Comparison of ENCODE assay signal across 1 cellular context in the genomic region with DNA sequence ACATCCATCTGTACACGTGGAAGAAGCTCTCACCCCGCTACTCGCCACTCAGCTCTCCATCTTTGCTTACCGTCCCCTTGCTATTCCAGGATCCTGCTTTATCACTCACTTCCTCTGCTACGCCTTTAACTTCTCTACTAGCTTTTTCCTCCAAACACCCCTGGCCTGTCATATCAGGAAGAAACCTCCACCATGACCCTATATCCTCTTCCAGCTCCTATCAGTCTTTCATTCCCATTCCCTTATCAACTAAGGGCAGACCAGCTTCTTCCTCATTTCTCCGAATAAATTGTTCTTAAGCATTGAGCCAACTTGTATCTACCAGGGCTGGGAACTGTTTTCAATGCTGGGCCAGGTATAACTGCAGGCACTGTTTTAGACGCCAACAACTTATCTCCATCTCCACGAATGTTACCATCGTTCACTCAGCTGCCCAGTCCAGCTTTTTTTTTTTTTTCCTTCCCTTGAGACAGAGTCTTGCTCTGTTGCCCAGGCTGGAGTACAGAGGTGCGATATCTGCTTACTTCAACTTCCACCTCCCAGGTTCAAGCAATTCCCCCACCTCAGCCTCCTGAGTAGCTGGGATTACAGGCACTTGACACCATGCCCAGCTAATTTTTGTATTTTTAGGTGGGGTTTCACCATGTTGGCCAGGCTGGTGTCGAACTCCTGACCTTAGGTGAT.
TF ChIP-seq lines count a peak whose summit lies in the region.

No MANE protein-coding gene starts in this region.

TF ChIP-seq in K562, 482 proteins besides CTCF, POLR2A, EP300 and RAD21 (continued from another document and continues in another):
- TF ChIP-seq ZNF507 (tag; conservative IDR thresholded peaks at IDR 0.05) (no peak), SMARCA4 (IDR thresholded peaks at IDR 0.05) (peak; percentile 86), RBBP5 (IDR thresholded peaks at IDR 0.05; ENCODE audit: borderline replicate concordance, insufficient read depth, low read length, poor library complexity, severe bottlenecking) (no peak), EP400 (IDR thresholded peaks at IDR 0.05) (0 out of 2 replicates have a peak, but pooled peaks have one; percentile 38), BRD9 (IDR thresholded peaks at IDR 0.05; ENCODE audit: low read depth, partially characterized antibody) (no peak), SAFB2 (IDR thresholded peaks at IDR 0.05; ENCODE audit: borderline replicate concordance, low read depth, low read length, severe bottlenecking) (no peak), DACH1 (IDR thresholded peaks at IDR 0.05; ENCODE audit: partially characterized antibody) (no peak), MBD2 (IDR thresholded peaks at IDR 0.05; ENCODE audit: borderline replicate concordance, low read depth) (peak; percentile 46; the same call in 1 of the 2 replicates), FOXK2 (conservative IDR thresholded peaks at IDR 0.05 in 1 of 2, IDR thresholded peaks at IDR 0.05 in 1 of 2; ENCODE audit: low read depth in 2 of 2) (peak in 1 of 2 experiments; percentile 24; a peak in 1 of 4 replicates), HOXB6 (CRISPR knock-in tag; IDR thresholded peaks at IDR 0.05; ENCODE audit: borderline replicate concordance) (no peak), IRF2 (CRISPR knock-in tag; IDR thresholded peaks at IDR 0.05) (no peak), GTF2E2 (tag; IDR thresholded peaks at IDR 0.05) (no peak), FOXA1 (IDR thresholded peaks at IDR 0.05; ENCODE audit: borderline replicate concordance) (no peak), NFE2L1 (tag; IDR thresholded peaks at IDR 0.05; ENCODE audit: borderline replicate concordance, low read depth) (no peak), ATF7 (IDR thresholded peaks at IDR 0.05) (no peak; the same call in 1 of the 2 replicates), CXXC5 (CRISPR knock-in tag; IDR thresholded peaks at IDR 0.05) (no peak), ELF2 (CRISPR knock-in tag; IDR thresholded peaks at IDR 0.05) (no peak), RBM34 (IDR thresholded peaks at IDR 0.05; ENCODE audit: borderline replicate concordance, insufficient read depth, low read length) (no peak), FUS (optimal IDR thresholded peaks at IDR 0.05; ENCODE audit: low read depth, low read length) (no peak), XRCC3 (IDR thresholded peaks at IDR 0.05) (no peak), ZNF41 (CRISPR knock-in tag; conservative IDR thresholded peaks at IDR 0.05) (no peak), ZNF696 (CRISPR knock-in tag; conservative IDR thresholded peaks at IDR 0.05) (no peak), NCOA1 (IDR thresholded peaks at IDR 0.05; ENCODE audit: low read depth) (no peak), ZNF766 (CRISPR knock-in tag; conservative IDR thresholded peaks at IDR 0.05) (peak; percentile 83), ZNF668 (CRISPR knock-in tag; IDR thresholded peaks at IDR 0.05) (no peak), HNRNPUL1 (IDR thresholded peaks at IDR 0.05; ENCODE audit: low read length) (no peak), MTA3 (IDR thresholded peaks at IDR 0.05; ENCODE audit: borderline replicate concordance) (peak; percentile 59; the same call in 1 of the 2 replicates), ZNF408 (CRISPR knock-in tag; IDR thresholded peaks at IDR 0.05; ENCODE audit: low read depth) (no peak), CBFB (CRISPR knock-in tag; IDR thresholded peaks at IDR 0.05) (no peak), ZNF644 (tag; IDR thresholded peaks at IDR 0.05; ENCODE audit: low read depth) (no peak), ZNF583 (CRISPR knock-in tag; IDR thresholded peaks at IDR 0.05) (no peak; the same call in 1 of the 2 replicates), NFXL1 (CRISPR knock-in tag; IDR thresholded peaks at IDR 0.05) (no peak)
- TF ChIP-seq, protein P1, sequence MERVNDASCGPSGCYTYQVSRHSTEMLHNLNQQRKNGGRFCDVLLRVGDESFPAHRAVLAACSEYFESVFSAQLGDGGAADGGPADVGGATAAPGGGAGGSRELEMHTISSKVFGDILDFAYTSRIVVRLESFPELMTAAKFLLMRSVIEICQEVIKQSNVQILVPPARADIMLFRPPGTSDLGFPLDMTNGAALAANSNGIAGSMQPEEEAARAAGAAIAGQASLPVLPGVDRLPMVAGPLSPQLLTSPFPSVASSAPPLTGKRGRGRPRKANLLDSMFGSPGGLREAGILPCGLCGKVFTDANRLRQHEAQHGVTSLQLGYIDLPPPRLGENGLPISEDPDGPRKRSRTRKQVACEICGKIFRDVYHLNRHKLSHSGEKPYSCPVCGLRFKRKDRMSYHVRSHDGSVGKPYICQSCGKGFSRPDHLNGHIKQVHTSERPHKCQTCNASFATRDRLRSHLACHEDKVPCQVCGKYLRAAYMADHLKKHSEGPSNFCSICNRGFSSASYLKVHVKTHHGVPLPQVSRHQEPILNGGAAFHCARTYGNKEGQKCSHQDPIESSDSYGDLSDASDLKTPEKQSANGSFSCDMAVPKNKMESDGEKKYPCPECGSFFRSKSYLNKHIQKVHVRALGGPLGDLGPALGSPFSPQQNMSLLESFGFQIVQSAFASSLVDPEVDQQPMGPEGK (CRISPR knock-in tag; IDR thresholded peaks at IDR 0.05; ENCODE audit: borderline replicate concordance), result no peak
- TF ChIP-seq, protein P2, sequence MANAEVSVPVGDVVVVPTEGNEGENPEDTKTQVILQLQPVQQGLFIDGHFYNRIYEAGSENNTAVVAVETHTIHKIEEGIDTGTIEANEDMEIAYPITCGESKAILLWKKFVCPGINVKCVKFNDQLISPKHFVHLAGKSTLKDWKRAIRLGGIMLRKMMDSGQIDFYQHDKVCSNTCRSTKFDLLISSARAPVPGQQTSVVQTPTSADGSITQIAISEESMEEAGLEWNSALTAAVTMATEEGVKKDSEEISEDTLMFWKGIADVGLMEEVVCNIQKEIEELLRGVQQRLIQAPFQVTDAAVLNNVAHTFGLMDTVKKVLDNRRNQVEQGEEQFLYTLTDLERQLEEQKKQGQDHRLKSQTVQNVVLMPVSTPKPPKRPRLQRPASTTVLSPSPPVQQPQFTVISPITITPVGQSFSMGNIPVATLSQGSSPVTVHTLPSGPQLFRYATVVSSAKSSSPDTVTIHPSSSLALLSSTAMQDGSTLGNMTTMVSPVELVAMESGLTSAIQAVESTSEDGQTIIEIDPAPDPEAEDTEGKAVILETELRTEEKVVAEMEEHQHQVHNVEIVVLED (CRISPR knock-in tag; IDR thresholded peaks at IDR 0.05), result no peak
- TF ChIP-seq, protein P3, sequence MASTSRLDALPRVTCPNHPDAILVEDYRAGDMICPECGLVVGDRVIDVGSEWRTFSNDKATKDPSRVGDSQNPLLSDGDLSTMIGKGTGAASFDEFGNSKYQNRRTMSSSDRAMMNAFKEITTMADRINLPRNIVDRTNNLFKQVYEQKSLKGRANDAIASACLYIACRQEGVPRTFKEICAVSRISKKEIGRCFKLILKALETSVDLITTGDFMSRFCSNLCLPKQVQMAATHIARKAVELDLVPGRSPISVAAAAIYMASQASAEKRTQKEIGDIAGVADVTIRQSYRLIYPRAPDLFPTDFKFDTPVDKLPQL (IDR thresholded peaks at IDR 0.05; ENCODE audit: extremely low read depth, insufficient read length), result no peak
- TF ChIP-seq, protein P4, sequence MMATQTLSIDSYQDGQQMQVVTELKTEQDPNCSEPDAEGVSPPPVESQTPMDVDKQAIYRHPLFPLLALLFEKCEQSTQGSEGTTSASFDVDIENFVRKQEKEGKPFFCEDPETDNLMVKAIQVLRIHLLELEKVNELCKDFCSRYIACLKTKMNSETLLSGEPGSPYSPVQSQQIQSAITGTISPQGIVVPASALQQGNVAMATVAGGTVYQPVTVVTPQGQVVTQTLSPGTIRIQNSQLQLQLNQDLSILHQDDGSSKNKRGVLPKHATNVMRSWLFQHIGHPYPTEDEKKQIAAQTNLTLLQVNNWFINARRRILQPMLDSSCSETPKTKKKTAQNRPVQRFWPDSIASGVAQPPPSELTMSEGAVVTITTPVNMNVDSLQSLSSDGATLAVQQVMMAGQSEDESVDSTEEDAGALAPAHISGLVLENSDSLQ (IDR thresholded peaks at IDR 0.05), result peak; percentile 61; the same call in 1 of the 2 replicates
- TF ChIP-seq, protein P5, sequence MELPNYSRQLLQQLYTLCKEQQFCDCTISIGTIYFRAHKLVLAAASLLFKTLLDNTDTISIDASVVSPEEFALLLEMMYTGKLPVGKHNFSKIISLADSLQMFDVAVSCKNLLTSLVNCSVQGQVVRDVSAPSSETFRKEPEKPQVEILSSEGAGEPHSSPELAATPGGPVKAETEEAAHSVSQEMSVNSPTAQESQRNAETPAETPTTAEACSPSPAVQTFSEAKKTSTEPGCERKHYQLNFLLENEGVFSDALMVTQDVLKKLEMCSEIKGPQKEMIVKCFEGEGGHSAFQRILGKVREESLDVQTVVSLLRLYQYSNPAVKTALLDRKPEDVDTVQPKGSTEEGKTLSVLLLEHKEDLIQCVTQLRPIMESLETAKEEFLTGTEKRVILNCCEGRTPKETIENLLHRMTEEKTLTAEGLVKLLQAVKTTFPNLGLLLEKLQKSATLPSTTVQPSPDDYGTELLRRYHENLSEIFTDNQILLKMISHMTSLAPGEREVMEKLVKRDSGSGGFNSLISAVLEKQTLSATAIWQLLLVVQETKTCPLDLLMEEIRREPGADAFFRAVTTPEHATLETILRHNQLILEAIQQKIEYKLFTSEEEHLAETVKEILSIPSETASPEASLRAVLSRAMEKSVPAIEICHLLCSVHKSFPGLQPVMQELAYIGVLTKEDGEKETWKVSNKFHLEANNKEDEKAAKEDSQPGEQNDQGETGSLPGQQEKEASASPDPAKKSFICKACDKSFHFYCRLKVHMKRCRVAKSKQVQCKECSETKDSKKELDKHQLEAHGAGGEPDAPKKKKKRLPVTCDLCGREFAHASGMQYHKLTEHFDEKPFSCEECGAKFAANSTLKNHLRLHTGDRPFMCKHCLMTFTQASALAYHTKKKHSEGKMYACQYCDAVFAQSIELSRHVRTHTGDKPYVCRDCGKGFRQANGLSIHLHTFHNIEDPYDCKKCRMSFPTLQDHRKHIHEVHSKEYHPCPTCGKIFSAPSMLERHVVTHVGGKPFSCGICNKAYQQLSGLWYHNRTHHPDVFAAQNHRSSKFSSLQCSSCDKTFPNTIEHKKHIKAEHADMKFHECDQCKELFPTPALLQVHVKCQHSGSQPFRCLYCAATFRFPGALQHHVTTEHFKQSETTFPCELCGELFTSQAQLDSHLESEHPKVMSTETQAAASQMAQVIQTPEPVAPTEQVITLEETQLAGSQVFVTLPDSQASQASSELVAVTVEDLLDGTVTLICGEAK (IDR thresholded peaks at IDR 0.05), result 0 out of 2 replicates have a peak, but pooled peaks have one; percentile 21
- TF ChIP-seq, protein P5 (CRISPR knock-in tag; IDR thresholded peaks at IDR 0.05), result no peak
- TF ChIP-seq, protein P6, sequence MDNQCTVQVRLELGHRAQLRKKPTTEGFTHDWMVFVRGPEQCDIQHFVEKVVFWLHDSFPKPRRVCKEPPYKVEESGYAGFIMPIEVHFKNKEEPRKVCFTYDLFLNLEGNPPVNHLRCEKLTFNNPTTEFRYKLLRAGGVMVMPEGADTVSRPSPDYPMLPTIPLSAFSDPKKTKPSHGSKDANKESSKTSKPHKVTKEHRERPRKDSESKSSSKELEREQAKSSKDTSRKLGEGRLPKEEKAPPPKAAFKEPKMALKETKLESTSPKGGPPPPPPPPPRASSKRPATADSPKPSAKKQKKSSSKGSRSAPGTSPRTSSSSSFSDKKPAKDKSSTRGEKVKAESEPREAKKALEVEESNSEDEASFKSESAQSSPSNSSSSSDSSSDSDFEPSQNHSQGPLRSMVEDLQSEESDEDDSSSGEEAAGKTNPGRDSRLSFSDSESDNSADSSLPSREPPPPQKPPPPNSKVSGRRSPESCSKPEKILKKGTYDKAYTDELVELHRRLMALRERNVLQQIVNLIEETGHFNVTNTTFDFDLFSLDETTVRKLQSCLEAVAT (IDR thresholded peaks at IDR 0.05), result no peak
- TF ChIP-seq, protein P7, sequence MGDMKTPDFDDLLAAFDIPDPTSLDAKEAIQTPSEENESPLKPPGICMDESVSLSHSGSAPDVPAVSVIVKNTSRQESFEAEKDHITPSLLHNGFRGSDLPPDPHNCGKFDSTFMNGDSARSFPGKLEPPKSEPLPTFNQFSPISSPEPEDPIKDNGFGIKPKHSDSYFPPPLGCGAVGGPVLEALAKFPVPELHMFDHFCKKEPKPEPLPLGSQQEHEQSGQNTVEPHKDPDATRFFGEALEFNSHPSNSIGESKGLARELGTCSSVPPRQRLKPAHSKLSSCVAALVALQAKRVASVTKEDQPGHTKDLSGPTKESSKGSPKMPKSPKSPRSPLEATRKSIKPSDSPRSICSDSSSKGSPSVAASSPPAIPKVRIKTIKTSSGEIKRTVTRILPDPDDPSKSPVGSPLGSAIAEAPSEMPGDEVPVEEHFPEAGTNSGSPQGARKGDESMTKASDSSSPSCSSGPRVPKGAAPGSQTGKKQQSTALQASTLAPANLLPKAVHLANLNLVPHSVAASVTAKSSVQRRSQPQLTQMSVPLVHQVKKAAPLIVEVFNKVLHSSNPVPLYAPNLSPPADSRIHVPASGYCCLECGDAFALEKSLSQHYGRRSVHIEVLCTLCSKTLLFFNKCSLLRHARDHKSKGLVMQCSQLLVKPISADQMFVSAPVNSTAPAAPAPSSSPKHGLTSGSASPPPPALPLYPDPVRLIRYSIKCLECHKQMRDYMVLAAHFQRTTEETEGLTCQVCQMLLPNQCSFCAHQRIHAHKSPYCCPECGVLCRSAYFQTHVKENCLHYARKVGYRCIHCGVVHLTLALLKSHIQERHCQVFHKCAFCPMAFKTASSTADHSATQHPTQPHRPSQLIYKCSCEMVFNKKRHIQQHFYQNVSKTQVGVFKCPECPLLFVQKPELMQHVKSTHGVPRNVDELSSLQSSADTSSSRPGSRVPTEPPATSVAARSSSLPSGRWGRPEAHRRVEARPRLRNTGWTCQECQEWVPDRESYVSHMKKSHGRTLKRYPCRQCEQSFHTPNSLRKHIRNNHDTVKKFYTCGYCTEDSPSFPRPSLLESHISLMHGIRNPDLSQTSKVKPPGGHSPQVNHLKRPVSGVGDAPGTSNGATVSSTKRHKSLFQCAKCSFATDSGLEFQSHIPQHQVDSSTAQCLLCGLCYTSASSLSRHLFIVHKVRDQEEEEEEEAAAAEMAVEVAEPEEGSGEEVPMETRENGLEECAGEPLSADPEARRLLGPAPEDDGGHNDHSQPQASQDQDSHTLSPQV (IDR thresholded peaks at IDR 0.05), result no peak
